20 cellular contexts compared by ENCODE assay signal in genomic region chr2:120701096-120701860, GRCh38. TPM values are rescaled to one million over a fixed set of nuclear protein-coding genes. Genes with fewer than 3 reads are reported as not detected.
"Had no signal": no experiment of that assay in that cellular context is flagged by ENCODE, and none has a peak within 500 bp of the region (broad histone marks: within the 10 kb centered on the region; RNA-seq: fewer than 3 reads in every experiment).

No MANE protein-coding gene starts in this region.

- H3K27ac ChIP-seq: dorsolateral prefrontal cortex, epithelial cell of prostate, gastrocnemius medialis, lower lobe of right lung, pancreas, right lobe of liver, testis, tibial artery had no signal

- ATAC-seq: esophagus mucosa; gastrocnemius medialis; left ventricle myocardium superior; natural killer cell; pancreas; right lobe of liver; stimulated activated memory B cell treated with anti-CD40 and anti-IgM and Interleukin-4, amounts not matched to agents 10 μg/mL and 1 μg/mL and 100 μg/mL, for 72 hours; stimulated activated naive CD8-positive, alpha-beta T cell treated with anti-CD3 and anti-CD28 coated beads, Interleukin-15, Interleukin-2, amounts not matched to agents 100 U/mL and 50 U/mL, for 24 hours had no signal

- H3K27me3 ChIP-seq: right lobe of liver, testis had no signal

- H3K4me3 ChIP-seq: dorsolateral prefrontal cortex, gastrocnemius medialis, lower lobe of right lung, pancreas, right lobe of liver, testis, tibial artery had no signal

- H3K4me1 ChIP-seq: gastrocnemius medialis, lower lobe of right lung, pancreas, right lobe of liver, testis, tibial artery had no signal

- DNase-seq: dorsolateral prefrontal cortex; effector CD4-positive, alpha-beta T cell; foreskin fibroblast; gastrocnemius medialis; head of caudate nucleus; left ventricle myocardium superior; lower lobe of right lung; natural killer cell; occipital lobe; pancreas; right lobe of liver; stimulated activated CD4-positive, alpha-beta T cell treated with anti-CD3 and anti-CD28 coated beads, Interleukin-4, amount 100 ng/mL, for 4 hours; stimulated activated naive CD8-positive, alpha-beta T cell treated with anti-CD3 and anti-CD28 coated beads, Interleukin-15, Interleukin-2, amounts not matched to agents 100 U/mL and 50 U/mL, for 24 hours; substantia nigra; testis; tibial artery had no signal

- H3K36me3 ChIP-seq: gastrocnemius medialis, lower lobe of right lung, pancreas, right lobe of liver, tibial artery had no signal

- H3K9me3 ChIP-seq: gastrocnemius medialis, lower lobe of right lung, pancreas, right lobe of liver, testis, tibial artery had no signal

RNA-seq across cellular contexts. Expression of gene GLI2, which starts 34.4 kb away (rescaled TPM):
- total RNA-seq: mononuclear cell, natural killer cell had no signal
